20 cellular contexts compared by ENCODE assay signal in genomic region chr22:33927752-33928151, GRCh38. TPM values are rescaled to one million over a fixed set of nuclear protein-coding genes. Genes with fewer than 3 reads are reported as not detected.
DNase-seq lines count a peak whose midpoint lies in the region; ATAC-seq, FAIRE-seq and TF ChIP-seq lines count a peak whose summit lies in the region.
"Had no signal": no experiment of that assay in that cellular context is flagged by ENCODE, and none has a peak within 500 bp of the region (broad histone marks: within the 10 kb centered on the region; RNA-seq: fewer than 3 reads in every experiment).

No MANE protein-coding gene starts in this region.

- TF ChIP-seq EP300 in A549 (IDR thresholded peaks at IDR 0.05) = no peak

- no peak overlapping the region for H2BK20ac ChIP-seq in IMR-90 (ENCODE audit: low read depth, low read length)

- no peak overlapping the region for H2AK9ac ChIP-seq in IMR-90 (replicated peaks; ENCODE audit: low read depth, low read length, poor library complexity)

- no peak overlapping the region for H3K4me3 ChIP-seq in A549
- no peak overlapping the region for H3K4me3 ChIP-seq in IMR-90 (ENCODE audit: insufficient read depth, low read depth, low read length)
- H3K4me3 ChIP-seq: BLaER1 treated with 17β-estradiol and CSF1 and Interleukin-3, amounts not matched to agents 10 nM and 100 nM had no signal

- H3K14ac ChIP-seq in IMR-90 (replicated peaks; ENCODE audit: low read depth, low read length) = no peak overlapping the region

- H4K8ac ChIP-seq in IMR-90 (ENCODE audit: low read depth in 2 of 2, low read length in 2 of 2) = no peak overlapping the region

- H3K4ac ChIP-seq in IMR-90 (ENCODE audit: low read depth, low read length) = no peak overlapping the region

- POLR2A ChIA-PET in A549 (lab: Yijun Ruan, JAX) (no interaction called here), IMR-90 (lab: Charles Lee; ENCODE audit: unreplicated experiment) (no interaction called here)

- DNase-seq in A549 (ENCODE audit: low read depth in 1 of 2, low spot score in 1 of 2) (no peak), IMR-90 (no peak), urothelium cell line (ENCODE audit: low spot score) (no peak), NCI-H748 treated with DMSO at 0.1 percent for 48 hours (lab: John Stamatoyannopoulos, UW) (no peak)
- DNase-seq: 8988T; AML-193; Caco-2; Calu3; CD4-positive, alpha-beta T cell; CD8-positive, alpha-beta T cell; DMS79 treated with DMSO at 0.1 percent for 48 hours; GF-D8 had no signal

- no peak overlapping the region for H2AK5ac ChIP-seq in IMR-90 (ENCODE audit: low read depth, low read length)

- H3K9me3 ChIP-seq in A549 (no peaks in the 10 kb centered on the region), IMR-90 (ENCODE audit: control insufficient read depth, insufficient read depth, low read length) (no peaks in the 10 kb centered on the region)
- H3K9me3 ChIP-seq: BLaER1 treated with 17β-estradiol and CSF1 and Interleukin-3, amounts not matched to agents 10 nM and 100 nM; Caco-2 had no signal

- TF ChIP-seq CTCF in A549 (IDR thresholded peaks at IDR 0.05) = no peak
- TF ChIP-seq CTCF in IMR-90 (conservative IDR thresholded peaks at IDR 0.05; ENCODE audit: low read depth, low read length) = no peak

- H3K18ac ChIP-seq in IMR-90 (ENCODE audit: low read depth, low read length) = no peak overlapping the region

- WGBS in A549 (ENCODE audit: missing lambda C conversion rate) = 22% methylated on average over 5 of the region's 5 CpGs
- WGBS in IMR-90 (ENCODE audit: extremely low coverage in 2 of 2, insufficient read length in 1 of 2), 2 experiments = 63% methylated on average over 4 of the region's 5 CpGs; no CpG with 5 or more reads in 1 of the 2 experiments

- intact Hi-C loops in IMR-90 (cut with micrococcal nuclease) = no loop called here

- H3K4me2 ChIP-seq in A549 (no peak overlapping the region), IMR-90 (ENCODE audit: low read depth, low read length) (no peak overlapping the region)
- H3K4me2 ChIP-seq: BLaER1 treated with 17β-estradiol and CSF1 and Interleukin-3, amounts not matched to agents 10 nM and 100 nM had no signal

- TF ChIP-seq POLR2A in A549 (IDR thresholded peaks at IDR 0.05; ENCODE audit: low read length) (no peak), IMR-90 (IDR thresholded peaks at IDR 0.05; ENCODE audit: low read depth, low read length) (no peak)

- no peaks in the 10 kb centered on the region for H3K79me1 ChIP-seq in IMR-90 (ENCODE audit: low read depth in 1 of 2, low read length in 2 of 2)

- no peaks in the 10 kb centered on the region for H3K36me3 ChIP-seq in IMR-90 (ENCODE audit: control insufficient read depth, insufficient read depth, low read length)
- H3K36me3 ChIP-seq: BLaER1 treated with 17β-estradiol and CSF1 and Interleukin-3, amounts not matched to agents 10 nM and 100 nM had no signal

- H4K20me1 ChIP-seq in IMR-90 (ENCODE audit: insufficient read depth, low read length) = no peaks in the 10 kb centered on the region

- dilution Hi-C loops in IMR-90 (cut with HindIII; ENCODE audit: low sequenced_read_pairs, unreplicated experiment) = no loop called here

- H4K5ac ChIP-seq in IMR-90 (ENCODE audit: low read depth, low read length) = no peak overlapping the region

- no peak overlapping the region for H3K56ac ChIP-seq in IMR-90 (ENCODE audit: extremely low read depth, insufficient read depth, low read length)

- no peak overlapping the region for H2BK120ac ChIP-seq in IMR-90 (ENCODE audit: low read depth, low read length)

- H3K9ac ChIP-seq in IMR-90 (ENCODE audit: low read depth, low read length) = no peak overlapping the region
- H3K9ac ChIP-seq: BLaER1 treated with 17β-estradiol and CSF1 and Interleukin-3, amounts not matched to agents 10 nM and 100 nM had no signal

- no peak overlapping the region for H4K91ac ChIP-seq in IMR-90 (ENCODE audit: insufficient read depth, low read depth, low read length)

- FAIRE-seq in A549 (lab: Jason Lieb, UNC) (no peak), urothelium cell line (lab: Jason Lieb, UNC) (peak; percentile 83)
- FAIRE-seq: A204.1, D721Med, G401.6, GM12891, GM19239 had no signal

- TF ChIP-seq RAD21 in A549 (conservative IDR thresholded peaks at IDR 0.05 in 1 of 2, IDR thresholded peaks at IDR 0.05 in 1 of 2) (no peak), IMR-90 (IDR thresholded peaks at IDR 0.05; ENCODE audit: low read length) (no peak)

- peaks cover 4% of the 10 kb centered on the region for H3K27me3 ChIP-seq in IMR-90 (ENCODE audit: control insufficient read depth, insufficient read depth, low read length)

- H2BK5ac ChIP-seq in IMR-90 (ENCODE audit: low read depth, low read length, poor library complexity, severe bottlenecking) = no peak overlapping the region

- ATAC-seq in A549 (no peak), IMR-90 (ENCODE audit: low read depth) (no peak), HG02588 (IDR thresholded peaks at IDR 0.05; ENCODE audit: unreplicated experiment) (no peak)
- ATAC-seq: CD8-positive, alpha-beta T cell had no signal

- no peak overlapping the region for H2BK15ac ChIP-seq in IMR-90 (ENCODE audit: low read depth, low read length)

- BruUV-seq in IMR-90 (replicated peaks; lab: Mats Ljungman, UMichigan) = no TSS peak

- no peak overlapping the region for H3K27ac ChIP-seq in A549
- H3K27ac ChIP-seq in IMR-90 (ENCODE audit: insufficient read depth, low read length) = no peak overlapping the region
- H3K27ac ChIP-seq: BLaER1 treated with 17β-estradiol and CSF1 and Interleukin-3, amounts not matched to agents 10 nM and 100 nM; C4-2B had no signal

- no peak overlapping the region for H3K23ac ChIP-seq in IMR-90 (ENCODE audit: low read depth, low read length)

- no peak overlapping the region for H2AFZ ChIP-seq in IMR-90 (replicated peaks; ENCODE audit: low read length, poor library complexity)

- CTCF ChIA-PET in A549 (lab: Yijun Ruan, JAX) = interaction anchor here (0.6 to 1.2 kb wide), 2 partner anchors 177 to 1096 kb away, joined by 3 to 5 read pairs; no protein-coding TSS in a partner anchor
- CTCF ChIA-PET in IMR-90 (lab: Yijun Ruan, JAX) = no interaction called here

- in situ Hi-C loops in IMR-90 (cut with MboI; ENCODE audit: low sequenced_read_pairs) = loop anchor here (10.0 kb wide), 2 partner anchors 413 to 1227 kb away; no protein-coding TSS in a partner anchor

- no peaks in the 10 kb centered on the region for H3K9me1 ChIP-seq in IMR-90 (ENCODE audit: insufficient read depth, low read length)

- H3K4me1 ChIP-seq in A549 (peaks cover under 1% of the 10 kb centered on the region; the same call in 2 of the 3 replicates), IMR-90 (ENCODE audit: control insufficient read depth, insufficient read depth, low read length) (no peaks in the 10 kb centered on the region)
- H3K4me1 ChIP-seq: Caco-2 had no signal

TF ChIP-seq in A549, 52 proteins besides CTCF, POLR2A, EP300 and RAD21:
- no peak for TF ChIP-seq MYC (IDR thresholded peaks at IDR 0.05; ENCODE audit: borderline replicate concordance, low read length)
- TF ChIP-seq MAFK (IDR thresholded peaks at IDR 0.05; ENCODE audit: partially characterized antibody) = peak; percentile 78

TF ChIP-seq in IMR-90, 13 proteins besides CTCF, POLR2A, EP300 and RAD21:
- TF ChIP-seq NFE2L2 (IDR thresholded peaks at IDR 0.05; ENCODE audit: low read depth, low read length) (no peak), CEBPB (IDR thresholded peaks at IDR 0.05; ENCODE audit: low read depth, low read length) (no peak), FOS (IDR thresholded peaks at IDR 0.05; ENCODE audit: low read depth, low read length) (no peak), SMC3 (IDR thresholded peaks at IDR 0.05; ENCODE audit: low read depth, low read length) (no peak), BHLHE40 (IDR thresholded peaks at IDR 0.05; ENCODE audit: low read depth, low read length) (no peak), MAFK (IDR thresholded peaks at IDR 0.05; ENCODE audit: low read depth, low read length) (peak; percentile 70), USF2 (IDR thresholded peaks at IDR 0.05; ENCODE audit: low read depth, low read length) (no peak)

RNA-seq across cellular contexts. Expression of gene LARGE1, which starts 7.5 kb away (rescaled TPM):
- polyA plus RNA-seq in A549 (2011; rRNA removed) (5.8 and 8.6 TPM in 2 replicates), A549 (2017; fragmentation: RNase III; extraction: RNeasy Plus Mini Kit Qiagen cat#74134 plus additional on column Dnase treatment) (2.3 to 2.7 TPM (median 2.6 TPM) in 3 replicates), IMR-90 (2012; rRNA removed) (6.2 and 6.5 TPM in 2 replicates)
- polyA plus RNA-seq in A549 (2012; cell fraction: cytosol; rRNA removed) = 3.0 and 3.6 TPM in 2 replicates
- 3.7 and 4.7 TPM in 2 replicates for polyA plus RNA-seq in A549 (2012; cell fraction: nucleus; rRNA removed)
- 16.2 and 19.1 TPM in 2 replicates for polyA minus RNA-seq in A549 (2011; rRNA and poly(A)+ RNA removed)
- 7.2 and 12.4 TPM in 2 replicates for total RNA-seq in IMR-90 (2012; rRNA removed)
- 6.6 and 16.6 TPM in 2 replicates for polyA plus RNA-seq in IMR-90 (2012; cell fraction: cytosol; rRNA removed)
- 3.8 and 4.1 TPM in 2 replicates for polyA plus RNA-seq in IMR-90 (2012; cell fraction: nucleus; rRNA removed; ENCODE audit: low replicate concordance)
